In the genomic region with DNA sequence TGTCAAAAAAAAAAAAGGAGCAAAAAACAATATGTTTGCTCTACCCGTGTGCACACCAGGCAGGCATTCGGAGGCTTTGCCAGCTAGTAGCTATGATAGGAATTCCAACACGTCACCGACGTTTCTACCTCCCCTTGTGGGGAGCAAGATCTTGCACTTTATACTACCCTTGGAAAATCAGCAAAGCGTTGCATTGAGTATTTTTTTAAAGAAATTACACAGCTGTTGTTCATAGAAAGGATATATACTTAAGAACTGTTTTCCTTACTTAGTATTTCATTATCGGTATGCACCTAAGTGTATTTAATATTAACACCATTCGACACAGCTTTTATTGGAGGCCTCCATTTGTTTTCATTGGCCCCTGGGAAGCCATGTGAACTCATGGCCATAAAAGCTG, we compare ENCODE assay signal across 24 cellular contexts.
"Had no signal": no experiment of that assay in that cellular context is flagged by ENCODE, and none has a peak within 500 bp of the region (broad histone marks: within the 10 kb centered on the region; RNA-seq: fewer than 3 reads in every experiment).

No MANE protein-coding gene starts in this region.

- H3K36me3 Mint-ChIP-seq: activated CD8-positive, alpha-beta memory T cell treated with anti-CD3 and anti-CD28 coated beads, Interleukin-2, amount 10 ng/mL, durations not matched to agents 7 days and 5 days; activated naive CD4-positive, alpha-beta T cell treated with anti-CD3 and anti-CD28 coated beads, Interleukin-2, amount 50 U/mL, for 24 hours; brain had no signal

- H3K36me3 ChIP-seq: ascending aorta had no signal

- H3K9me3 ChIP-seq: ascending aorta had no signal

- H3K4me1 ChIP-seq: ascending aorta had no signal

- H3K4me3 ChIP-seq: ascending aorta had no signal

- H3K4me3 Mint-ChIP-seq: activated B cell treated with CpG ODN at 0.5 μM for 24 hours; activated CD4-positive, alpha-beta T cell treated with anti-CD3 and anti-CD28 coated beads, Interleukin-2, amount 10 ng/mL, durations not matched to agents 24 days and 14 days; activated CD8-positive, alpha-beta memory T cell treated with anti-CD3 and anti-CD28 coated beads, Interleukin-2, amount 10 ng/mL, durations not matched to agents 7 days and 5 days; activated naive CD4-positive, alpha-beta T cell treated with anti-CD3 and anti-CD28 coated beads, Interleukin-2, amount 50 U/mL, for 24 hours; activated naive CD8-positive, alpha-beta T cell treated with anti-CD3 and anti-CD28 coated beads, Interleukin-2, amount 50 U/mL, for 24 hours; activated T-cell treated with anti-CD3 and anti-CD28 coated beads, Interleukin-2, amount 50 U/mL, for 24 hours; activated T-helper 1 cell treated with anti-CD3 and anti-CD28 coated beads, Interleukin-12 subunit alpha, Interleukin-12 subunit beta, Interleukin-2, Interleukin-4 antibody, amounts not matched to agents 30 ng/mL and 10 ng/mL and 1 ng/mL, durations not matched to agents 14 hours and 24 hours and 36 hours; brain; T-helper 17 cell had no signal

- H3K27ac Mint-ChIP-seq: activated B cell treated with CpG ODN at 0.5 μM for 24 hours; activated CD4-positive, alpha-beta T cell treated with anti-CD3 and anti-CD28 coated beads, Interleukin-2, amount 10 ng/mL, durations not matched to agents 24 days and 14 days; activated CD8-positive, alpha-beta memory T cell treated with anti-CD3 and anti-CD28 coated beads, Interleukin-2, amount 10 ng/mL, durations not matched to agents 7 days and 5 days; activated naive CD4-positive, alpha-beta T cell treated with anti-CD3 and anti-CD28 coated beads, Interleukin-2, amount 50 U/mL, for 24 hours; activated naive CD8-positive, alpha-beta T cell treated with anti-CD3 and anti-CD28 coated beads, Interleukin-2, amount 50 U/mL, for 24 hours; activated T-cell treated with anti-CD3 and anti-CD28 coated beads, Interleukin-2, amount 50 U/mL, for 24 hours; activated T-helper 1 cell treated with anti-CD3 and anti-CD28 coated beads, Interleukin-12 subunit alpha, Interleukin-12 subunit beta, Interleukin-2, Interleukin-4 antibody, amounts not matched to agents 30 ng/mL and 10 ng/mL and 1 ng/mL, durations not matched to agents 14 hours and 24 hours and 36 hours; brain; T-helper 17 cell had no signal

- DNase-seq: activated B cell treated with CpG ODN at 0.5 μM for 24 hours; activated CD4-positive, alpha-beta T cell treated with anti-CD3 and anti-CD28 coated beads for 1 hour; activated CD4-positive, alpha-beta T cell treated with anti-CD3 and anti-CD28 coated beads, Interleukin-2, amount 10 ng/mL, durations not matched to agents 24 days and 14 days; activated CD4-positive, alpha-beta T cell treated with anti-CD3 and anti-CD28 coated beads, Interleukin-2, amount 50 U/mL, for 48 hours; activated CD8-positive, alpha-beta memory T cell treated with anti-CD3 and anti-CD28 coated beads, Interleukin-2, amount 10 ng/mL, durations not matched to agents 7 days and 5 days; activated effector memory CD4-positive, alpha-beta T cell treated with Interleukin-2 at 50 U/mL for 16 hours; activated naive CD4-positive, alpha-beta T cell; activated naive CD8-positive, alpha-beta T cell treated with anti-CD3 and anti-CD28 coated beads, Interleukin-2, amount 50 U/mL, for 24 hours; activated T-cell treated with anti-CD3 and anti-CD28 coated beads, Interleukin-2, amount 50 U/mL, for 24 hours; amniotic stem cell; NCI-H1048; NCI-H1417; NCI-H1930; NCI-H2171 treated with DMSO at 0.1 percent for 48 hours; NCI-H226; NCI-H526; NCI-H82; SIG-M5; T-helper 17 cell; T-helper 9 cell had no signal

- H3K27me3 Mint-ChIP-seq: activated B cell treated with CpG ODN at 0.5 μM for 24 hours; activated CD4-positive, alpha-beta T cell treated with anti-CD3 and anti-CD28 coated beads, Interleukin-2, amount 10 ng/mL, durations not matched to agents 24 days and 14 days; activated naive CD8-positive, alpha-beta T cell treated with anti-CD3 and anti-CD28 coated beads, Interleukin-2, amount 50 U/mL, for 24 hours; activated T-cell treated with anti-CD3 and anti-CD28 coated beads, Interleukin-2, amount 50 U/mL, for 24 hours had no signal

- H3K9me3 Mint-ChIP-seq: activated B cell treated with CpG ODN at 0.5 μM for 24 hours; activated CD4-positive, alpha-beta T cell treated with anti-CD3 and anti-CD28 coated beads, Interleukin-2, amount 10 ng/mL, durations not matched to agents 24 days and 14 days; activated naive CD4-positive, alpha-beta T cell treated with anti-CD3 and anti-CD28 coated beads, Interleukin-2, amount 50 U/mL, for 24 hours; activated naive CD8-positive, alpha-beta T cell treated with anti-CD3 and anti-CD28 coated beads, Interleukin-2, amount 50 U/mL, for 24 hours; activated T-cell treated with anti-CD3 and anti-CD28 coated beads, Interleukin-2, amount 50 U/mL, for 24 hours; activated T-helper 1 cell treated with anti-CD3 and anti-CD28 coated beads, Interleukin-12 subunit alpha, Interleukin-12 subunit beta, Interleukin-2, Interleukin-4 antibody, amounts not matched to agents 30 ng/mL and 10 ng/mL and 1 ng/mL, durations not matched to agents 14 hours and 24 hours and 36 hours had no signal

- H3K4me1 Mint-ChIP-seq: activated B cell treated with CpG ODN at 0.5 μM for 24 hours; activated CD4-positive, alpha-beta T cell treated with anti-CD3 and anti-CD28 coated beads, Interleukin-2, amount 10 ng/mL, durations not matched to agents 24 days and 14 days; activated CD8-positive, alpha-beta memory T cell treated with anti-CD3 and anti-CD28 coated beads, Interleukin-2, amount 10 ng/mL, durations not matched to agents 7 days and 5 days; activated naive CD4-positive, alpha-beta T cell treated with anti-CD3 and anti-CD28 coated beads, Interleukin-2, amount 50 U/mL, for 24 hours; activated naive CD8-positive, alpha-beta T cell treated with anti-CD3 and anti-CD28 coated beads, Interleukin-2, amount 50 U/mL, for 24 hours; T-helper 17 cell had no signal

- H3K27me3 ChIP-seq: ascending aorta had no signal

- H3K27ac ChIP-seq: ascending aorta had no signal
